Comparison of ENCODE assay signal across 8 cellular contexts in genomic region chr21:34374940-34375618, GRCh38. TPM values are rescaled to one million over a fixed set of nuclear protein-coding genes. Genes with fewer than 3 reads are reported as not detected.
A peak's percentile ranks its signal among the peaks of the same experiment; 100 is the strongest.
DNase-seq lines count a peak whose midpoint lies in the region; ATAC-seq, FAIRE-seq and TF ChIP-seq lines count a peak whose summit lies in the region.
"Not testable (repeated sequence)": the region's sequence is repeated elsewhere in the genome, so short reads cannot be mapped to it uniquely, and the experiment has no call there.

A gene with protein sequence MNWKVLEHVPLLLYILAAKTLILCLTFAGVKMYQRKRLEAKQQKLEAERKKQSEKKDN (plus strand): TSS chr21:34375507. CDS start chr21:34379505, 3,998 bp downstream.

- H3K4me1 ChIP-seq in lung (ENCODE audit: control insufficient read depth in 2 of 2, insufficient read depth in 2 of 2, low read length in 2 of 2); thoracic aorta (ENCODE audit: control insufficient read depth in 1 of 2, low read depth in 2 of 2): not testable (repeated sequence)

- H3K27ac ChIP-seq in dorsolateral prefrontal cortex; lung (ENCODE audit: low read depth in 1 of 2, low read length in 1 of 2); thoracic aorta: not testable (repeated sequence)

- not testable (repeated sequence) for H3K9me3 ChIP-seq in lung (ENCODE audit: control insufficient read depth in 2 of 2, insufficient read depth in 1 of 2, low read length in 1 of 2); thoracic aorta

- ATAC-seq in GM21360 (IDR thresholded peaks at IDR 0.05; ENCODE audit: unreplicated experiment) (peak; percentile 81), HG02798 (IDR thresholded peaks at IDR 0.05; ENCODE audit: poor library complexity, unreplicated experiment) (peak; percentile 94), HG03378 (IDR thresholded peaks at IDR 0.05; ENCODE audit: unreplicated experiment) (peak; percentile 87), lung (ENCODE audit: insufficient read depth, low FRiP score) (peak; percentile 90), thoracic aorta (ENCODE audit: insufficient number of reproducible peaks, low FRiP score, low read depth) (peak; percentile 59)

- no CpG with 5 or more reads among the region's 49 CpGs for WGBS in lung, 2 donors

- not testable (repeated sequence) for H3K4me3 ChIP-seq in dorsolateral prefrontal cortex, lung, thoracic aorta

- TF ChIP-seq CTCF in dorsolateral prefrontal cortex (IDR thresholded peaks at IDR 0.05 in 54 of 56, conservative IDR thresholded peaks at IDR 0.05 in 2 of 56; ENCODE audit: low read depth in 1 of 56, partially characterized antibody in 56 of 56); lung (IDR thresholded peaks at IDR 0.05; ENCODE audit: control extremely low read depth, extremely low read depth); thoracic aorta (IDR thresholded peaks at IDR 0.05): not testable (repeated sequence)

- not testable (repeated sequence) for DNase-seq in GM18507 (ENCODE audit: extremely low spot score, insufficient read length, low read depth); dorsolateral prefrontal cortex; lung (ENCODE audit: low spot score); thoracic aorta (ENCODE audit: low spot score)

- not testable (repeated sequence) for H3K27me3 ChIP-seq in dorsolateral prefrontal cortex; lung (ENCODE audit: control insufficient read depth, insufficient read depth); thoracic aorta (replicated peaks; ENCODE audit: insufficient read depth)

- FAIRE-seq in GM18507 (lab: Jason Lieb, UNC) (peak; percentile 93), TTC549 (lab: Jason Lieb, UNC) (peak; percentile 28)

- intact Hi-C loops in dorsolateral prefrontal cortex (cut with DNase I) = not testable (repeated sequence)

- H3K36me3 ChIP-seq in lung (ENCODE audit: control insufficient read depth in 2 of 2, insufficient read depth in 2 of 2, low read length in 2 of 2); thoracic aorta: not testable (repeated sequence)

RNA-seq across cellular contexts. Expression of the gene that starts here (rescaled TPM):
- total RNA-seq in dorsolateral prefrontal cortex (10 to 100 TPM; 12.5 to 51.6 (median 27.4) TPM), lung (1 to 10 TPM; 3.5 to 8.0 TPM), thoracic aorta (1 to 10 TPM in 1 of 2 donors, under 1 TPM in 1; 0.41 to 6.7 TPM)
- 1 to 10 TPM; 5.9 to 7.3 TPM for polyA plus RNA-seq in lung
